ENCODE assay signal across 9 cellular contexts in genomic region chr3:122975924-122976293, GRCh38. TPM values are rescaled to one million over a fixed set of nuclear protein-coding genes. Genes with fewer than 3 reads are reported as not detected.
DNase-seq lines count a peak whose midpoint lies in the region; ATAC-seq and TF ChIP-seq lines count a peak whose summit lies in the region.
"Had no signal": no experiment of that assay in that cellular context is flagged by ENCODE, and none has a peak within 500 bp of the region (broad histone marks: within the 10 kb centered on the region; RNA-seq: fewer than 3 reads in every experiment).

No MANE protein-coding gene starts in this region.

- WGBS in sigmoid colon, 2 donors = 55 to 80% methylated on average over 4 of the region's 4 CpGs

- no peaks in the 10 kb centered on the region for H3K9me3 ChIP-seq in sigmoid colon

- TF ChIP-seq POLR2A in sigmoid colon (IDR thresholded peaks at IDR 0.05) = no peak

- ATAC-seq in HG03175 (IDR thresholded peaks at IDR 0.05; ENCODE audit: unreplicated experiment) (peak; percentile 58), HG02970 (IDR thresholded peaks at IDR 0.05; ENCODE audit: low FRiP score, unreplicated experiment) (no peak), HG03571 (IDR thresholded peaks at IDR 0.05; ENCODE audit: unreplicated experiment) (no peak)

- H3K27ac ChIP-seq in VCaP (peak overlapping the region; percentile 61), sigmoid colon (peak overlapping the region in 3 of 4 donors; percentile 55 to 80 (median 71))

- H3K4me1 ChIP-seq in sigmoid colon = peaks cover 0 to 36% (median 29%) of the 10 kb centered on the region in 4 donors

- peak; percentile 5 for DNase-seq in activated CD4-positive, alpha-beta T cell treated with anti-CD3 and anti-CD28 coated beads for 48 hours
- no peak for DNase-seq in activated CD4-positive, alpha-beta T cell treated with anti-CD3 and anti-CD28 coated beads for 1 hour
- DNase-seq in sigmoid colon = no peak
- DNase-seq in H4 (ENCODE audit: low spot score) = no peak
- DNase-seq: NCI-H1048 had no signal

- H3K36me3 ChIP-seq in sigmoid colon = no peaks in the 10 kb centered on the region

- no peak overlapping the region for H3K4me3 ChIP-seq in sigmoid colon

- intact Hi-C loops in sigmoid colon (cut with DNase I) = no loop called here

- H3K27me3 ChIP-seq in sigmoid colon = no peaks in the 10 kb centered on the region

- TF ChIP-seq EP300 in sigmoid colon (IDR thresholded peaks at IDR 0.05) = no peak

- TF ChIP-seq CTCF in VCaP (conservative IDR thresholded peaks at IDR 0.05) (no peak), sigmoid colon (IDR thresholded peaks at IDR 0.05) (no peak)

RNA-seq across cellular contexts. Expression of gene SEMA5B, which starts 51.7 kb away (rescaled TPM):
- total RNA-seq in sigmoid colon = under 1 TPM in 3 of 4 donors, not detected in 1; 0.36 to 0.68 (median 0.55) TPM
- under 1 TPM in 2 of 3 donors, not detected in 1; 0.52 to 0.69 TPM for polyA plus RNA-seq in sigmoid colon
- not detected in 2 replicates for total RNA-seq in H4 (2014; rRNA removed; shearing (Covaris generic))
